12 cellular contexts compared by ENCODE assay signal in genomic region chr16:30533146-30533522, GRCh38. TPM values are rescaled to one million over a fixed set of nuclear protein-coding genes. Genes with fewer than 3 reads are reported as not detected.
DNase-seq lines count a peak whose midpoint lies in the region; ATAC-seq, FAIRE-seq and TF ChIP-seq lines count a peak whose summit lies in the region.
"Had no signal": no experiment of that assay in that cellular context is flagged by ENCODE, and none has a peak within 500 bp of the region (broad histone marks: within the 10 kb centered on the region; RNA-seq: fewer than 3 reads in every experiment).

No MANE protein-coding gene starts in this region.

- H3K9me3 ChIP-seq in left ventricle myocardium inferior (replicated peaks) (no peaks in the 10 kb centered on the region), right atrium auricular region (no peaks in the 10 kb centered on the region), HepG2 (ENCODE audit: low read length) (no peaks in the 10 kb centered on the region)

- peaks cover 19% of the 10 kb centered on the region for H3K36me3 Mint-ChIP-seq in activated T-helper 1 cell treated with anti-CD3 and anti-CD28 coated beads, Interleukin-12 subunit alpha, Interleukin-12 subunit beta, Interleukin-2, Interleukin-4 antibody, amounts not matched to agents 30 ng/mL and 10 ng/mL and 1 ng/mL, durations not matched to agents 14 hours and 24 hours and 36 hours (ENCODE audit: low read depth)
- peaks cover 18% of the 10 kb centered on the region for H3K36me3 Mint-ChIP-seq in type B pancreatic cell

- H3K4me1 Mint-ChIP-seq in activated T-helper 1 cell treated with anti-CD3 and anti-CD28 coated beads, Interleukin-12 subunit alpha, Interleukin-12 subunit beta, Interleukin-2, Interleukin-4 antibody, amounts not matched to agents 30 ng/mL and 10 ng/mL and 1 ng/mL, durations not matched to agents 14 hours and 24 hours and 36 hours (ENCODE audit: low read depth): peaks cover 50% of the 10 kb centered on the region
- H3K4me1 Mint-ChIP-seq in type B pancreatic cell (ENCODE audit: unreplicated experiment): peaks cover 42% of the 10 kb centered on the region

- H3K4me3 Mint-ChIP-seq in activated T-helper 1 cell treated with anti-CD3 and anti-CD28 coated beads, Interleukin-12 subunit alpha, Interleukin-12 subunit beta, Interleukin-2, Interleukin-4 antibody, amounts not matched to agents 30 ng/mL and 10 ng/mL and 1 ng/mL, durations not matched to agents 14 hours and 24 hours and 36 hours: peak overlapping the region; percentile 85
- H3K4me3 Mint-ChIP-seq in type B pancreatic cell: peak overlapping the region; percentile 85

- H3K9ac ChIP-seq in HepG2 (ENCODE audit: insufficient read depth, low read depth, low read length): peak overlapping the region; percentile 89

- peaks cover 20% of the 10 kb centered on the region for H3K36me3 ChIP-seq in left ventricle myocardium inferior
- peaks cover 20% of the 10 kb centered on the region for H3K36me3 ChIP-seq in right atrium auricular region
- peaks cover 0 to 1% of the 10 kb centered on the region in 2 experiments; a peak in 1 of 5 replicates for H3K36me3 ChIP-seq in HepG2 (replicated peaks in 1 of 2; ENCODE audit: control insufficient read depth in 1 of 2, insufficient read depth in 2 of 2, low read length in 2 of 2)

- peak overlapping the region; percentile 97 for H3K27ac ChIP-seq in left ventricle myocardium inferior (replicated peaks)
- H3K27ac ChIP-seq in right atrium auricular region: peak overlapping the region in 1 of 2 donors; percentile 91
- no peak overlapping the region for H3K27ac ChIP-seq in HepG2 (ENCODE audit: extremely low read length, insufficient read depth, low read length)

- peak overlapping the region; percentile 95 for H3K4me2 ChIP-seq in HepG2 (ENCODE audit: low read depth, low read length)

- no peak for TF ChIP-seq POLR2A in HepG2 (IDR thresholded peaks at IDR 0.05; ENCODE audit: insufficient read depth in 1 of 2, low read depth in 2 of 2, low read length in 2 of 2)

- no peak for TF ChIP-seq RAD21 in HepG2 (CRISPR knock-in tag; IDR thresholded peaks at IDR 0.05)

- no peaks in the 10 kb centered on the region for H3K27me3 Mint-ChIP-seq in activated T-helper 1 cell treated with anti-CD3 and anti-CD28 coated beads, Interleukin-12 subunit alpha, Interleukin-12 subunit beta, Interleukin-2, Interleukin-4 antibody, amounts not matched to agents 30 ng/mL and 10 ng/mL and 1 ng/mL, durations not matched to agents 14 hours and 24 hours and 36 hours (ENCODE audit: insufficient read depth)
- no peaks in the 10 kb centered on the region for H3K27me3 Mint-ChIP-seq in type B pancreatic cell

- peak overlapping the region; percentile 72 for H3K27ac Mint-ChIP-seq in activated T-helper 1 cell treated with anti-CD3 and anti-CD28 coated beads, Interleukin-12 subunit alpha, Interleukin-12 subunit beta, Interleukin-2, Interleukin-4 antibody, amounts not matched to agents 30 ng/mL and 10 ng/mL and 1 ng/mL, durations not matched to agents 14 hours and 24 hours and 36 hours
- peak overlapping the region; percentile 85 for H3K27ac Mint-ChIP-seq in type B pancreatic cell

- H2AFZ ChIP-seq in HepG2 (ENCODE audit: low read length): no peak overlapping the region

- no peaks in the 10 kb centered on the region for H3K9me3 Mint-ChIP-seq in activated T-helper 1 cell treated with anti-CD3 and anti-CD28 coated beads, Interleukin-12 subunit alpha, Interleukin-12 subunit beta, Interleukin-2, Interleukin-4 antibody, amounts not matched to agents 30 ng/mL and 10 ng/mL and 1 ng/mL, durations not matched to agents 14 hours and 24 hours and 36 hours
- peaks cover under 1% of the 10 kb centered on the region for H3K9me3 Mint-ChIP-seq in type B pancreatic cell

- no peak for TF ChIP-seq EP300 in HepG2 (IDR thresholded peaks at IDR 0.05; ENCODE audit: low read depth in 2 of 2, low read length in 2 of 2)
- TF ChIP-seq EP300 in HepG2 (CRISPR knock-in tag; IDR thresholded peaks at IDR 0.05; ENCODE audit: borderline replicate concordance): no peak

- 85% methylated on average over 11 of the region's 11 CpGs for WGBS in HepG2 (ENCODE audit: low lambda C conversion rate)

- in situ Hi-C loops in HepG2 (cut with HindIII; ENCODE audit: extremely low pct_ligation_motif_present, low pct_unique_long_range_greater_than_20kb): no loop called here

- CTCF ChIA-PET in HepG2 (lab: Yijun Ruan, JAX; ENCODE audit: low intra/inter-chr PET ratio, low total read pairs): no interaction called here

- no peak for TF ChIP-seq CTCF in left ventricle myocardium inferior (IDR thresholded peaks at IDR 0.05; ENCODE audit: borderline replicate concordance)
- no peak for TF ChIP-seq CTCF in right atrium auricular region (IDR thresholded peaks at IDR 0.05)
- TF ChIP-seq CTCF in HepG2 (CRISPR knock-in tag; IDR thresholded peaks at IDR 0.05): no peak
- no peak for TF ChIP-seq CTCF in type B pancreatic cell (conservative IDR thresholded peaks at IDR 0.05)

- intact Hi-C loops in left ventricle myocardium inferior (cut with micrococcal nuclease): no loop called here
- intact Hi-C loops in activated T-helper 1 cell treated with anti-CD3 and anti-CD28 coated beads, Interleukin-12 subunit alpha, Interleukin-12 subunit beta, Interleukin-2, Interleukin-4 antibody, amounts not matched to agents 30 ng/mL and 10 ng/mL and 1 ng/mL, durations not matched to agents 14 hours and 24 hours and 36 hours (cut with micrococcal nuclease): no loop called here
- intact Hi-C loops in HepG2 (cut with micrococcal nuclease; ENCODE audit: unreplicated experiment): no loop called here

- no TSS peak for BruUV-seq in HepG2 (replicated peaks; lab: Mats Ljungman, UMichigan)

- H3K27me3 ChIP-seq in left ventricle myocardium inferior (ENCODE audit: low read depth) (no peaks in the 10 kb centered on the region), right atrium auricular region (no peaks in the 10 kb centered on the region), HepG2 (ENCODE audit: control insufficient read depth in 1 of 2, insufficient read depth in 2 of 2, low read length in 2 of 2) (no peaks in the 10 kb centered on the region; a peak in 1 of 5 replicates)

- no peak for DNase-seq in left ventricle myocardium inferior
- DNase-seq in right atrium auricular region (ENCODE audit: low spot score): no peak
- DNase-seq in activated T-helper 1 cell treated with anti-CD3 and anti-CD28 coated beads, Interleukin-12 subunit alpha, Interleukin-12 subunit beta, Interleukin-2, Interleukin-4 antibody, amounts not matched to agents 30 ng/mL and 10 ng/mL and 1 ng/mL, durations not matched to agents 14 hours and 24 hours and 36 hours (ENCODE audit: low spot score): no peak
- no peak for DNase-seq in HepG2 (ENCODE audit: low spot score)
- DNase-seq in type B pancreatic cell (ENCODE audit: extremely low spot score, unreplicated experiment): no peak
- DNase-seq in mesenteric fat pad (ENCODE audit: low spot score): no peak
- no peak for DNase-seq in NCI-H524 treated with DMSO at 0.1 percent for 48 hours (lab: John Stamatoyannopoulos, UW)
- DNase-seq in RPMI8226: no peak
- DNase-seq: substantia nigra had no signal

- no peak for FAIRE-seq in HepG2 (lab: Jason Lieb, UNC)
- FAIRE-seq: D721Med, kidney, RCC 7860 had no signal

- no peak for ATAC-seq in HepG2

- H3K4me1 ChIP-seq in left ventricle myocardium inferior (peaks cover 39% of the 10 kb centered on the region), right atrium auricular region (peaks cover 0 to 27% of the 10 kb centered on the region in 2 donors), HepG2 (ENCODE audit: insufficient read depth, low read length) (peaks cover 60% of the 10 kb centered on the region)

- H3K79me2 ChIP-seq in HepG2 (ENCODE audit: insufficient read depth, low read length): peaks cover 31% of the 10 kb centered on the region

- no peaks in the 10 kb centered on the region for H4K20me1 ChIP-seq in HepG2 (ENCODE audit: insufficient read depth, low read length)

- H3K4me3 ChIP-seq in left ventricle myocardium inferior (peak overlapping the region; percentile 93), right atrium auricular region (no peak overlapping the region), HepG2 (replicated peaks in 1 of 3; ENCODE audit: insufficient read depth in 1 of 3, low read depth in 2 of 3, low read length in 3 of 3) (peak overlapping the region; percentile 75 to 93 (median 81))

- POLR2A ChIA-PET in HepG2 (lab: Yijun Ruan, JAX): interaction anchor here (0.6 to 5.1 kb wide), 8 partner anchors 11 to 117 kb away, joined by 3 to 187 read pairs (median 14); partner anchors contain the start of genes DCTPP1, ZNF688 and ZNF764

RNA-seq across cellular contexts. Expression of gene ZNF747, which starts 1.5 kb away (rescaled TPM):
- total RNA-seq in left ventricle myocardium inferior: 8.9 TPM
- 10 to 100 TPM; 13.3 to 16.2 TPM for total RNA-seq in right atrium auricular region
- total RNA-seq in activated T-helper 1 cell treated with anti-CD3 and anti-CD28 coated beads, Interleukin-12 subunit alpha, Interleukin-12 subunit beta, Interleukin-2, Interleukin-4 antibody, amounts not matched to agents 30 ng/mL and 10 ng/mL and 1 ng/mL, durations not matched to agents 14 hours and 24 hours and 36 hours: 13.8 and 15.8 TPM in 2 replicates
- 8.8 and 10.2 TPM in 2 replicates for total RNA-seq in HepG2 (2016; rRNA removed; fragmentation: Illumina TruSeq; extraction: Trizol)
- total RNA-seq in HepG2 (2016; cell fraction: cytosol; rRNA removed; fragmentation: Illumina TruSeq; extraction: Trizol; ENCODE audit: low read depth): 2.7 and 2.8 TPM in 2 replicates
- 10.3 and 10.8 TPM in 2 replicates for total RNA-seq in HepG2 (2016; cell fraction: insoluble cytoplasmic fraction; rRNA removed; fragmentation: Illumina TruSeq; extraction: Trizol)
- total RNA-seq in HepG2 (2016; cell fraction: membrane; rRNA removed; fragmentation: Illumina TruSeq; extraction: Trizol): 8.9 and 9.2 TPM in 2 replicates
- 7.3 and 9.1 TPM in 2 replicates for total RNA-seq in HepG2 (2016; cell fraction: nucleus; rRNA removed; fragmentation: Illumina TruSeq; extraction: Trizol)
- 7.0 and 7.2 TPM in 2 replicates for polyA plus RNA-seq in HepG2 (2011; rRNA removed)
- 5.7 and 6.4 TPM in 2 replicates for polyA plus RNA-seq in HepG2 (2011; cell fraction: cytosol; rRNA removed)
- 9.4 and 11.1 TPM in 2 replicates for polyA plus RNA-seq in HepG2 (2011; cell fraction: nucleus; rRNA removed)
- 2.3 and 3.6 TPM in 2 replicates for polyA plus RNA-seq in HepG2 (2012)
- polyA plus RNA-seq in HepG2 (2016; cell fraction: cytosol; fragmentation: Illumina TruSeq; extraction: Trizol; ENCODE audit: low read depth): 1.7 and 1.9 TPM in 2 replicates
- polyA plus RNA-seq in HepG2 (2016; cell fraction: insoluble cytoplasmic fraction; fragmentation: Illumina TruSeq; extraction: Trizol; ENCODE audit: low read depth): 9.4 and 9.8 TPM in 2 replicates
- polyA plus RNA-seq in HepG2 (2016; cell fraction: membrane; fragmentation: Illumina TruSeq; extraction: Trizol; ENCODE audit: low read depth): 5.7 and 5.8 TPM in 2 replicates
- 12.4 and 13.5 TPM in 2 replicates for polyA plus RNA-seq in HepG2 (2016; cell fraction: nucleus; fragmentation: Illumina TruSeq; extraction: Trizol; ENCODE audit: insufficient read depth, low read depth)
- 12.9 and 13.6 TPM in 2 replicates for polyA minus RNA-seq in HepG2 (2011; rRNA and poly(A)+ RNA removed; ENCODE audit: low replicate concordance)
- 5.2 and 6.2 TPM in 2 replicates for polyA minus RNA-seq in HepG2 (2011; cell fraction: cytosol; rRNA and poly(A)+ RNA removed)
- polyA minus RNA-seq in HepG2 (2011; cell fraction: nucleus; rRNA and poly(A)+ RNA removed): 12.5 and 16.8 TPM in 2 replicates
- total RNA-seq in type B pancreatic cell (ENCODE audit: low replicate concordance): 9.3 and 11.4 TPM in 2 replicates
- total RNA-seq in mesenteric fat pad: 9.6 TPM

RNA-seq across cellular contexts. Expression of gene ZNF768, which starts 6.8 kb away (rescaled TPM):
- 61.1 TPM for total RNA-seq in left ventricle myocardium inferior
- 10 to 100 TPM; 41.1 to 51.4 TPM for total RNA-seq in right atrium auricular region
- 13.7 and 14.6 TPM in 2 replicates for total RNA-seq in activated T-helper 1 cell treated with anti-CD3 and anti-CD28 coated beads, Interleukin-12 subunit alpha, Interleukin-12 subunit beta, Interleukin-2, Interleukin-4 antibody, amounts not matched to agents 30 ng/mL and 10 ng/mL and 1 ng/mL, durations not matched to agents 14 hours and 24 hours and 36 hours
- 26.6 and 34.4 TPM in 2 replicates for total RNA-seq in HepG2 (2016; rRNA removed; fragmentation: Illumina TruSeq; extraction: Trizol)
- 6.1 and 6.9 TPM in 2 replicates for total RNA-seq in HepG2 (2016; cell fraction: cytosol; rRNA removed; fragmentation: Illumina TruSeq; extraction: Trizol; ENCODE audit: low read depth)
- total RNA-seq in HepG2 (2016; cell fraction: insoluble cytoplasmic fraction; rRNA removed; fragmentation: Illumina TruSeq; extraction: Trizol): 23.0 and 34.5 TPM in 2 replicates
- 19.9 and 22.9 TPM in 2 replicates for total RNA-seq in HepG2 (2016; cell fraction: membrane; rRNA removed; fragmentation: Illumina TruSeq; extraction: Trizol)
- 17.6 and 18.7 TPM in 2 replicates for total RNA-seq in HepG2 (2016; cell fraction: nucleus; rRNA removed; fragmentation: Illumina TruSeq; extraction: Trizol)
- 26.7 and 40.0 TPM in 2 replicates for polyA plus RNA-seq in HepG2 (2011; rRNA removed)
- polyA plus RNA-seq in HepG2 (2011; cell fraction: cytosol; rRNA removed): 22.2 and 36.8 TPM in 2 replicates
- 67.1 and 79.3 TPM in 2 replicates for polyA plus RNA-seq in HepG2 (2011; cell fraction: nucleus; rRNA removed)
- polyA plus RNA-seq in HepG2 (2012): 22.9 and 30.0 TPM in 2 replicates
- polyA plus RNA-seq in HepG2 (2016; cell fraction: cytosol; fragmentation: Illumina TruSeq; extraction: Trizol; ENCODE audit: low read depth): 6.4 and 7.1 TPM in 2 replicates
- polyA plus RNA-seq in HepG2 (2016; cell fraction: insoluble cytoplasmic fraction; fragmentation: Illumina TruSeq; extraction: Trizol; ENCODE audit: low read depth): 32.0 and 39.1 TPM in 2 replicates
- 19.7 and 20.2 TPM in 2 replicates for polyA plus RNA-seq in HepG2 (2016; cell fraction: membrane; fragmentation: Illumina TruSeq; extraction: Trizol; ENCODE audit: low read depth)
- 50.4 and 51.1 TPM in 2 replicates for polyA plus RNA-seq in HepG2 (2016; cell fraction: nucleus; fragmentation: Illumina TruSeq; extraction: Trizol; ENCODE audit: insufficient read depth, low read depth)
- 11.8 and 40.3 TPM in 2 replicates for polyA minus RNA-seq in HepG2 (2011; rRNA and poly(A)+ RNA removed; ENCODE audit: low replicate concordance)
- polyA minus RNA-seq in HepG2 (2011; cell fraction: cytosol; rRNA and poly(A)+ RNA removed): 18.5 and 21.5 TPM in 2 replicates
- polyA minus RNA-seq in HepG2 (2011; cell fraction: nucleus; rRNA and poly(A)+ RNA removed): 7.8 and 8.2 TPM in 2 replicates
- total RNA-seq in type B pancreatic cell (ENCODE audit: low replicate concordance): 58.7 and 59.6 TPM in 2 replicates
- 24.8 TPM for total RNA-seq in mesenteric fat pad

RNA-seq across cellular contexts. Expression of gene ZNF764, which starts 25.0 kb away (rescaled TPM):
- total RNA-seq in left ventricle myocardium inferior: 8.9 TPM
- 10 to 100 TPM; 12.0 to 16.9 TPM for total RNA-seq in right atrium auricular region
- total RNA-seq in activated T-helper 1 cell treated with anti-CD3 and anti-CD28 coated beads, Interleukin-12 subunit alpha, Interleukin-12 subunit beta, Interleukin-2, Interleukin-4 antibody, amounts not matched to agents 30 ng/mL and 10 ng/mL and 1 ng/mL, durations not matched to agents 14 hours and 24 hours and 36 hours: 17.9 and 21.2 TPM in 2 replicates
- total RNA-seq in HepG2 (2016; rRNA removed; fragmentation: Illumina TruSeq; extraction: Trizol): 7.3 and 9.1 TPM in 2 replicates
- total RNA-seq in HepG2 (2016; cell fraction: cytosol; rRNA removed; fragmentation: Illumina TruSeq; extraction: Trizol; ENCODE audit: low read depth): 2.8 and 3.1 TPM in 2 replicates
- 5.9 and 8.3 TPM in 2 replicates for total RNA-seq in HepG2 (2016; cell fraction: insoluble cytoplasmic fraction; rRNA removed; fragmentation: Illumina TruSeq; extraction: Trizol)
- total RNA-seq in HepG2 (2016; cell fraction: membrane; rRNA removed; fragmentation: Illumina TruSeq; extraction: Trizol): 6.4 and 7.9 TPM in 2 replicates
- 7.4 and 7.9 TPM in 2 replicates for total RNA-seq in HepG2 (2016; cell fraction: nucleus; rRNA removed; fragmentation: Illumina TruSeq; extraction: Trizol)
- 4.1 and 4.8 TPM in 2 replicates for polyA plus RNA-seq in HepG2 (2011; rRNA removed)
- 4.1 and 4.5 TPM in 2 replicates for polyA plus RNA-seq in HepG2 (2011; cell fraction: cytosol; rRNA removed)
- polyA plus RNA-seq in HepG2 (2011; cell fraction: nucleus; rRNA removed): 11.6 and 12.2 TPM in 2 replicates
- polyA plus RNA-seq in HepG2 (2012): 3.6 and 4.9 TPM in 2 replicates
- polyA plus RNA-seq in HepG2 (2016; cell fraction: cytosol; fragmentation: Illumina TruSeq; extraction: Trizol; ENCODE audit: low read depth): 1.7 and 2.0 TPM in 2 replicates
- 6.8 and 7.3 TPM in 2 replicates for polyA plus RNA-seq in HepG2 (2016; cell fraction: insoluble cytoplasmic fraction; fragmentation: Illumina TruSeq; extraction: Trizol; ENCODE audit: low read depth)
- 4.0 TPM in 2 replicates for polyA plus RNA-seq in HepG2 (2016; cell fraction: membrane; fragmentation: Illumina TruSeq; extraction: Trizol; ENCODE audit: low read depth)
- polyA plus RNA-seq in HepG2 (2016; cell fraction: nucleus; fragmentation: Illumina TruSeq; extraction: Trizol; ENCODE audit: insufficient read depth, low read depth): 18.1 and 18.6 TPM in 2 replicates
- polyA minus RNA-seq in HepG2 (2011; rRNA and poly(A)+ RNA removed; ENCODE audit: low replicate concordance): 4.3 and 10.8 TPM in 2 replicates
- 6.1 and 6.6 TPM in 2 replicates for polyA minus RNA-seq in HepG2 (2011; cell fraction: cytosol; rRNA and poly(A)+ RNA removed)
- polyA minus RNA-seq in HepG2 (2011; cell fraction: nucleus; rRNA and poly(A)+ RNA removed): 7.7 and 8.7 TPM in 2 replicates
- total RNA-seq in type B pancreatic cell (ENCODE audit: low replicate concordance): 16.8 and 20.2 TPM in 2 replicates
- 5.9 TPM for total RNA-seq in mesenteric fat pad

RNA-seq across cellular contexts. Expression of gene ZNF688, which starts 38.4 kb away (rescaled TPM):
- total RNA-seq in left ventricle myocardium inferior: 10.8 TPM
- 10 to 100 TPM in 1 of 2 donors, 1 to 10 TPM in 1; 9.6 to 13.5 TPM for total RNA-seq in right atrium auricular region
- 7.4 and 9.4 TPM in 2 replicates for total RNA-seq in activated T-helper 1 cell treated with anti-CD3 and anti-CD28 coated beads, Interleukin-12 subunit alpha, Interleukin-12 subunit beta, Interleukin-2, Interleukin-4 antibody, amounts not matched to agents 30 ng/mL and 10 ng/mL and 1 ng/mL, durations not matched to agents 14 hours and 24 hours and 36 hours
- total RNA-seq in HepG2 (2016; rRNA removed; fragmentation: Illumina TruSeq; extraction: Trizol): 5.4 and 5.8 TPM in 2 replicates
- total RNA-seq in HepG2 (2016; cell fraction: cytosol; rRNA removed; fragmentation: Illumina TruSeq; extraction: Trizol; ENCODE audit: low read depth): 13.1 and 13.2 TPM in 2 replicates
- 4.0 and 4.8 TPM in 2 replicates for total RNA-seq in HepG2 (2016; cell fraction: insoluble cytoplasmic fraction; rRNA removed; fragmentation: Illumina TruSeq; extraction: Trizol)
- 8.5 and 11.4 TPM in 2 replicates for total RNA-seq in HepG2 (2016; cell fraction: membrane; rRNA removed; fragmentation: Illumina TruSeq; extraction: Trizol)
- total RNA-seq in HepG2 (2016; cell fraction: nucleus; rRNA removed; fragmentation: Illumina TruSeq; extraction: Trizol): 2.6 and 3.6 TPM in 2 replicates
- 2.4 and 2.9 TPM in 2 replicates for polyA plus RNA-seq in HepG2 (2011; rRNA removed)
- 2.7 and 3.8 TPM in 2 replicates for polyA plus RNA-seq in HepG2 (2011; cell fraction: cytosol; rRNA removed)
- 4.5 TPM in 2 replicates for polyA plus RNA-seq in HepG2 (2011; cell fraction: nucleus; rRNA removed)
- 2.3 and 3.6 TPM in 2 replicates for polyA plus RNA-seq in HepG2 (2012)
- 17.2 and 20.6 TPM in 2 replicates for polyA plus RNA-seq in HepG2 (2016; cell fraction: cytosol; fragmentation: Illumina TruSeq; extraction: Trizol; ENCODE audit: low read depth)
- polyA plus RNA-seq in HepG2 (2016; cell fraction: insoluble cytoplasmic fraction; fragmentation: Illumina TruSeq; extraction: Trizol; ENCODE audit: low read depth): 5.4 and 6.1 TPM in 2 replicates
- polyA plus RNA-seq in HepG2 (2016; cell fraction: membrane; fragmentation: Illumina TruSeq; extraction: Trizol; ENCODE audit: low read depth): 16.0 and 17.2 TPM in 2 replicates
- polyA plus RNA-seq in HepG2 (2016; cell fraction: nucleus; fragmentation: Illumina TruSeq; extraction: Trizol; ENCODE audit: insufficient read depth, low read depth): 6.9 and 8.3 TPM in 2 replicates
- polyA minus RNA-seq in HepG2 (2011; rRNA and poly(A)+ RNA removed; ENCODE audit: low replicate concordance): 1.7 and 2.7 TPM in 2 replicates
- 1.8 and 2.9 TPM in 2 replicates for polyA minus RNA-seq in HepG2 (2011; cell fraction: cytosol; rRNA and poly(A)+ RNA removed)
- polyA minus RNA-seq in HepG2 (2011; cell fraction: nucleus; rRNA and poly(A)+ RNA removed): 2.0 and 2.4 TPM in 2 replicates
- total RNA-seq in type B pancreatic cell (ENCODE audit: low replicate concordance): 9.8 and 14.3 TPM in 2 replicates
- total RNA-seq in mesenteric fat pad: 12.1 TPM

RNA-seq across cellular contexts. Expression of gene ZNF785, which starts 52.4 kb away (rescaled TPM):
- 7.1 TPM for total RNA-seq in left ventricle myocardium inferior
- 1 to 10 TPM; 5.5 to 6.0 TPM for total RNA-seq in right atrium auricular region
- 19.2 and 21.5 TPM in 2 replicates for total RNA-seq in activated T-helper 1 cell treated with anti-CD3 and anti-CD28 coated beads, Interleukin-12 subunit alpha, Interleukin-12 subunit beta, Interleukin-2, Interleukin-4 antibody, amounts not matched to agents 30 ng/mL and 10 ng/mL and 1 ng/mL, durations not matched to agents 14 hours and 24 hours and 36 hours
- total RNA-seq in HepG2 (2016; rRNA removed; fragmentation: Illumina TruSeq; extraction: Trizol): not detected in 2 replicates
- total RNA-seq in HepG2 (2016; cell fraction: cytosol; rRNA removed; fragmentation: Illumina TruSeq; extraction: Trizol; ENCODE audit: low read depth): not detected in 2 replicates
- total RNA-seq in HepG2 (2016; cell fraction: insoluble cytoplasmic fraction; rRNA removed; fragmentation: Illumina TruSeq; extraction: Trizol): not detected in 2 replicates
- total RNA-seq in HepG2 (2016; cell fraction: membrane; rRNA removed; fragmentation: Illumina TruSeq; extraction: Trizol): not detected in 2 replicates
- not detected in 2 replicates for total RNA-seq in HepG2 (2016; cell fraction: nucleus; rRNA removed; fragmentation: Illumina TruSeq; extraction: Trizol)
- 0.01 TPM in 1 of 2 replicates, not detected in the other for polyA plus RNA-seq in HepG2 (2011; rRNA removed)
- polyA plus RNA-seq in HepG2 (2011; cell fraction: cytosol; rRNA removed): 0.03 TPM in 1 of 2 replicates, not detected in the other
- 0.05 TPM in 1 of 2 replicates, not detected in the other for polyA plus RNA-seq in HepG2 (2011; cell fraction: nucleus; rRNA removed)
- 0.11 TPM in 1 of 2 replicates, not detected in the other for polyA plus RNA-seq in HepG2 (2012)
- not detected in 2 replicates for polyA plus RNA-seq in HepG2 (2016; cell fraction: cytosol; fragmentation: Illumina TruSeq; extraction: Trizol; ENCODE audit: low read depth)
- polyA plus RNA-seq in HepG2 (2016; cell fraction: insoluble cytoplasmic fraction; fragmentation: Illumina TruSeq; extraction: Trizol; ENCODE audit: low read depth): not detected in 2 replicates
- polyA plus RNA-seq in HepG2 (2016; cell fraction: membrane; fragmentation: Illumina TruSeq; extraction: Trizol; ENCODE audit: low read depth): not detected in 2 replicates
- not detected in 2 replicates for polyA plus RNA-seq in HepG2 (2016; cell fraction: nucleus; fragmentation: Illumina TruSeq; extraction: Trizol; ENCODE audit: insufficient read depth, low read depth)
- 10.5 TPM in 1 of 2 replicates, not detected in the other for polyA minus RNA-seq in HepG2 (2011; rRNA and poly(A)+ RNA removed; ENCODE audit: low replicate concordance)
- polyA minus RNA-seq in HepG2 (2011; cell fraction: cytosol; rRNA and poly(A)+ RNA removed): not detected in 2 replicates
- polyA minus RNA-seq in HepG2 (2011; cell fraction: nucleus; rRNA and poly(A)+ RNA removed): not detected in 2 replicates
- total RNA-seq in type B pancreatic cell (ENCODE audit: low replicate concordance): 22.4 and 29.1 TPM in 2 replicates
- total RNA-seq in mesenteric fat pad: 10.1 TPM

Comparison
In these comparisons a context has a peak if more than half of its experiments do, and no peak if none do; other contexts are left out.
1. H3K4me3 ChIP-seq: peak in left ventricle myocardium inferior (single experiment) and HepG2 (3 of 3); none in right atrium auricular region (0 of 2).